9 cellular contexts compared by ENCODE assay signal in genomic region chr5:38551020-38552017, GRCh38. TPM values are rescaled to one million over a fixed set of nuclear protein-coding genes. Genes with fewer than 3 reads are reported as not detected.
DNase-seq lines count a peak whose midpoint lies in the region; ATAC-seq and TF ChIP-seq lines count a peak whose summit lies in the region.
"Had no signal": no experiment of that assay in that cellular context is flagged by ENCODE, and none has a peak within 500 bp of the region (broad histone marks: within the 10 kb centered on the region; RNA-seq: fewer than 3 reads in every experiment).

No MANE protein-coding gene starts in this region.

- peaks cover 35% of the 10 kb centered on the region for H3K27me3 Mint-ChIP-seq in activated CD4-positive, alpha-beta T cell treated with anti-CD3 and anti-CD28 coated beads for 36 hours

- peaks cover 7% of the 10 kb centered on the region for H3K4me1 Mint-ChIP-seq in activated CD4-positive, alpha-beta T cell treated with anti-CD3 and anti-CD28 coated beads for 36 hours

- no peak overlapping the region for H3K4me3 Mint-ChIP-seq in activated CD4-positive, alpha-beta T cell treated with anti-CD3 and anti-CD28 coated beads for 36 hours
- H3K4me3 Mint-ChIP-seq: activated naive CD8-positive, alpha-beta T cell treated with anti-CD3 and anti-CD28 coated beads, Interleukin-2, amount 10 ng/mL, durations not matched to agents 7 days and 5 days had no signal

- no peaks in the 10 kb centered on the region for H3K9me3 Mint-ChIP-seq in activated CD4-positive, alpha-beta T cell treated with anti-CD3 and anti-CD28 coated beads for 36 hours (ENCODE audit: low read depth)
- H3K9me3 Mint-ChIP-seq: activated naive CD8-positive, alpha-beta T cell treated with anti-CD3 and anti-CD28 coated beads, Interleukin-2, amount 10 ng/mL, durations not matched to agents 7 days and 5 days had no signal

- TF ChIP-seq CTCF in fibroblast of pulmonary artery (IDR thresholded peaks at IDR 0.05; ENCODE audit: low read length, missing control alignments) (peak; percentile 80), retinal pigment epithelial cell (conservative IDR thresholded peaks at IDR 0.05; ENCODE audit: low read depth, low read length) (peak; percentile 74)

- peak; percentile 12 for DNase-seq in activated CD4-positive, alpha-beta T cell treated with anti-CD3 and anti-CD28 coated beads for 36 hours
- DNase-seq in activated CD4-positive, alpha-beta T cell treated with anti-CD3 and anti-CD28 coated beads, Interleukin-2, amount 50 U/mL, for 4 hours: no peak
- DNase-seq in RPMI7951 (ENCODE audit: low read depth): peak; percentile 45
- peak; percentile 76 for DNase-seq in fibroblast of pulmonary artery (ENCODE audit: low read depth)
- no peak for DNase-seq in retinal pigment epithelial cell (ENCODE audit: low read depth)
- DNase-seq in T-helper 1 cell: no peak
- DNase-seq: activated naive CD8-positive, alpha-beta T cell treated with anti-CD3 and anti-CD28 coated beads, Interleukin-2, amount 10 ng/mL, durations not matched to agents 7 days and 5 days had no signal

- POLR2A ChIA-PET in activated CD4-positive, alpha-beta T cell treated with anti-CD3 and anti-CD28 coated beads for 36 hours (lab: Charles Lee): no interaction called here

- intact Hi-C loops in activated CD4-positive, alpha-beta T cell treated with anti-CD3 and anti-CD28 coated beads for 36 hours (cut with DNase I, micrococcal nuclease): loop anchor here (1.0 kb wide), 1 partner anchor 110 kb away; no protein-coding TSS in a partner anchor

- H3K4me3 ChIP-seq in fibroblast of pulmonary artery (replicated peaks; ENCODE audit: low read depth, low read length): no peak overlapping the region
- H3K4me3 ChIP-seq in retinal pigment epithelial cell (ENCODE audit: low read length): no peak overlapping the region

- no peak overlapping the region for H3K27ac Mint-ChIP-seq in activated CD4-positive, alpha-beta T cell treated with anti-CD3 and anti-CD28 coated beads for 36 hours
- H3K27ac Mint-ChIP-seq: activated naive CD8-positive, alpha-beta T cell treated with anti-CD3 and anti-CD28 coated beads, Interleukin-2, amount 10 ng/mL, durations not matched to agents 7 days and 5 days had no signal

- peak; percentile 37 for ATAC-seq in activated CD4-positive, alpha-beta T cell treated with anti-CD3 and anti-CD28 coated beads for 36 hours
- ATAC-seq in HG03342 (IDR thresholded peaks at IDR 0.05; ENCODE audit: unreplicated experiment): peak; percentile 65
- ATAC-seq in HG03139 (IDR thresholded peaks at IDR 0.05; ENCODE audit: unreplicated experiment): no peak

- H3K36me3 Mint-ChIP-seq in activated CD4-positive, alpha-beta T cell treated with anti-CD3 and anti-CD28 coated beads for 36 hours (ENCODE audit: low read depth): no peaks in the 10 kb centered on the region
- H3K36me3 Mint-ChIP-seq: activated naive CD8-positive, alpha-beta T cell treated with anti-CD3 and anti-CD28 coated beads, Interleukin-2, amount 10 ng/mL, durations not matched to agents 7 days and 5 days had no signal

- CTCF ChIA-PET in activated CD4-positive, alpha-beta T cell treated with anti-CD3 and anti-CD28 coated beads for 36 hours (lab: Charles Lee): interaction anchor here (0.6 to 1.3 kb wide), 6 partner anchors 9 to 1554 kb away, joined by 3 to 7 read pairs (median 4); no protein-coding TSS in a partner anchor

RNA-seq across cellular contexts. Expression of gene LIFR, which starts 5.1 kb away (rescaled TPM):
- total RNA-seq in activated CD4-positive, alpha-beta T cell treated with anti-CD3 and anti-CD28 coated beads for 36 hours: under 1 TPM; 0.09 to 0.14 TPM
- total RNA-seq in RPMI7951 (2014; rRNA removed; shearing (Covaris generic)): 5.5 and 7.8 TPM in 2 replicates
- total RNA-seq: activated naive CD8-positive, alpha-beta T cell treated with anti-CD3 and anti-CD28 coated beads, Interleukin-2, amount 10 ng/mL, durations not matched to agents 7 days and 5 days had no signal

Comparison
In these comparisons a context has a peak if more than half of its experiments do, and no peak if none do; other contexts are left out.
1. DNase-seq: peak in activated CD4-positive, alpha-beta T cell treated with anti-CD3 and anti-CD28 coated beads for 36 hours (single experiment), RPMI7951 (single experiment) and fibroblast of pulmonary artery (single experiment); none in activated CD4-positive, alpha-beta T cell treated with anti-CD3 and anti-CD28 coated beads, Interleukin-2, amount 50 U/mL, for 4 hours (0 of 2), retinal pigment epithelial cell (single experiment) and T-helper 1 cell (0 of 5).